In genomic region chr17:39209317-39210092, GRCh38 we compare ENCODE assay signal across 8 cellular contexts. TPM values are rescaled to one million over a fixed set of nuclear protein-coding genes. Genes with fewer than 3 reads are reported as not detected.
DNase-seq lines count a peak whose midpoint lies in the region; ATAC-seq and TF ChIP-seq lines count a peak whose summit lies in the region.

No MANE protein-coding gene starts in this region.

- H3K36me3 Mint-ChIP-seq in neural crest cell (ENCODE audit: low read depth) (peaks cover 7% of the 10 kb centered on the region), Caco-2 (ENCODE audit: insufficient read depth, unreplicated experiment) (peaks cover 13% of the 10 kb centered on the region)

- H3K36me3 ChIP-seq in BLaER1 treated with 17β-estradiol and CSF1 and Interleukin-3, amounts not matched to agents 10 nM and 100 nM, result peaks cover 8 to 9% (median 8%) of the 10 kb centered on the region in 11 experiments
- H3K36me3 ChIP-seq in Caco-2 (ENCODE audit: control insufficient read depth, insufficient read depth, low read length), result peaks cover 1% of the 10 kb centered on the region; the same call in 1 of the 2 replicates

- H3K4me2 ChIP-seq in BLaER1 treated with 17β-estradiol and CSF1 and Interleukin-3, amounts not matched to agents 10 nM and 100 nM, result peak overlapping the region; percentile 91 to 100 (median 99)

- no peaks in the 10 kb centered on the region for H3K9me3 ChIP-seq in BLaER1 treated with 17β-estradiol and CSF1 and Interleukin-3, amounts not matched to agents 10 nM and 100 nM (replicated peaks in 1 of 11)
- H3K9me3 ChIP-seq in Caco-2, result no peaks in the 10 kb centered on the region

- TF ChIP-seq CTCF in neural crest cell (conservative IDR thresholded peaks at IDR 0.05) (no peak), Caco-2 (IDR thresholded peaks at IDR 0.05; ENCODE audit: insufficient read depth in 1 of 2, low read depth in 1 of 2, low read length in 1 of 2, severe bottlenecking in 1 of 2, unreplicated experiment in 1 of 2) (no peak)

- H3K4me3 Mint-ChIP-seq in neural crest cell (peak overlapping the region; percentile 64), Caco-2 (ENCODE audit: unreplicated experiment) (no peak overlapping the region)
- H3K4me3 Mint-ChIP-seq in stimulated activated naive CD8-positive, alpha-beta T cell treated with anti-CD3 and anti-CD28 coated beads, Interleukin-15, amount 100 ng/mL, for 72 hours, result peak overlapping the region; percentile 20 to 75

- peaks cover 54 to 74% (median 66%) of the 10 kb centered on the region in 10 experiments for H3K4me1 ChIP-seq in BLaER1 treated with 17β-estradiol and CSF1 and Interleukin-3, amounts not matched to agents 10 nM and 100 nM
- no peaks in the 10 kb centered on the region for H3K4me1 ChIP-seq in Caco-2

- H3K27me3 Mint-ChIP-seq in neural crest cell (ENCODE audit: low read depth) (peaks cover 68% of the 10 kb centered on the region), Caco-2 (ENCODE audit: insufficient read depth, unreplicated experiment) (peaks cover 5% of the 10 kb centered on the region)
- no peaks in the 10 kb centered on the region for H3K27me3 Mint-ChIP-seq in stimulated activated naive CD8-positive, alpha-beta T cell treated with anti-CD3 and anti-CD28 coated beads, Interleukin-15, amount 100 ng/mL, for 72 hours

- H3K27ac Mint-ChIP-seq in neural crest cell (ENCODE audit: unreplicated experiment), result no peak overlapping the region
- H3K27ac Mint-ChIP-seq in stimulated activated naive CD8-positive, alpha-beta T cell treated with anti-CD3 and anti-CD28 coated beads, Interleukin-15, amount 100 ng/mL, for 72 hours, result no peak overlapping the region
- no peak overlapping the region for H3K27ac Mint-ChIP-seq in Caco-2 (ENCODE audit: unreplicated experiment)

- ATAC-seq in stimulated activated naive CD8-positive, alpha-beta T cell treated with anti-CD3 and anti-CD28 coated beads, Interleukin-15, amount 100 ng/mL, for 72 hours, result peak; percentile 79

- H3K27me3 ChIP-seq in BLaER1 treated with 17β-estradiol and CSF1 and Interleukin-3, amounts not matched to agents 10 nM and 100 nM, result no peaks in the 10 kb centered on the region
- H3K27me3 ChIP-seq in Caco-2 (replicated peaks; ENCODE audit: control insufficient read depth, insufficient read depth, low read length), result no peaks in the 10 kb centered on the region

- H3K4me3 ChIP-seq in BLaER1 treated with 17β-estradiol and CSF1 and Interleukin-3, amounts not matched to agents 10 nM and 100 nM, result peak overlapping the region; percentile 43 to 67 (median 56)
- no peak overlapping the region for H3K4me3 ChIP-seq in Caco-2 (ENCODE audit: low read depth, low read length)

- POLR2A ChIA-PET in Caco-2 (lab: Charles Lee), result interaction anchor here (0.6 kb wide), 1 partner anchor 242 kb away, joined by 3 read pairs; the partner anchor contains the start of gene FBXO47

- BruUV-seq in Caco-2 (replicated peaks; lab: Mats Ljungman, UMichigan), result no TSS peak

- peaks cover 6% of the 10 kb centered on the region for H3K4me1 Mint-ChIP-seq in neural crest cell
- peaks cover 61% of the 10 kb centered on the region for H3K4me1 Mint-ChIP-seq in stimulated activated naive CD8-positive, alpha-beta T cell treated with anti-CD3 and anti-CD28 coated beads, Interleukin-15, amount 100 ng/mL, for 72 hours
- H3K4me1 Mint-ChIP-seq in Caco-2 (ENCODE audit: low read depth, unreplicated experiment), result no peaks in the 10 kb centered on the region

- H3K27ac ChIP-seq in BLaER1 treated with 17β-estradiol and CSF1 and Interleukin-3, amounts not matched to agents 10 nM and 100 nM, result peak overlapping the region; percentile 39 to 94 (median 85); a peak in 21 of 22 replicates

- H4K20me1 ChIP-seq in BLaER1 treated with 17β-estradiol and CSF1 and Interleukin-3, amounts not matched to agents 10 nM and 100 nM, result peaks cover 7 to 31% (median 20%) of the 10 kb centered on the region in 11 experiments; a peak in 21 of 22 replicates

- intact Hi-C loops in Caco-2 (cut with micrococcal nuclease; ENCODE audit: unreplicated experiment), result loop anchor here (5.0 kb wide), 1 partner anchor 338 kb away; no protein-coding TSS in a partner anchor

- CTCF ChIA-PET in Caco-2 (lab: Charles Lee), result interaction anchor here (0.6 to 6.6 kb wide), 6 partner anchors 15 to 338 kb away, joined by 3 to 123 read pairs (median 3); no protein-coding TSS in a partner anchor

- DNase-seq in NCI-H2171 (lab: John Stamatoyannopoulos, UW) (peak; percentile 48), activated T-helper 1 cell treated with Interleukin-2 at 50 U/mL for 16 hours (ENCODE audit: low read depth) (peak; percentile 48), fibroblast of peridontal ligament (ENCODE audit: extremely low read depth) (peak; percentile 41), neural crest cell (ENCODE audit: low read depth, low spot score) (no peak), NCI-H2081 (lab: John Stamatoyannopoulos, UW) (no peak), Caco-2 (no peak)
- peak; percentile 69 to 70 for DNase-seq in stimulated activated naive CD8-positive, alpha-beta T cell treated with anti-CD3 and anti-CD28 coated beads, Interleukin-15, amount 100 ng/mL, for 72 hours

- peak overlapping the region; percentile 61 to 83 (median 76) for H3K9ac ChIP-seq in BLaER1 treated with 17β-estradiol and CSF1 and Interleukin-3, amounts not matched to agents 10 nM and 100 nM

- H3K9me3 Mint-ChIP-seq in neural crest cell, result no peaks in the 10 kb centered on the region
- no peaks in the 10 kb centered on the region for H3K9me3 Mint-ChIP-seq in stimulated activated naive CD8-positive, alpha-beta T cell treated with anti-CD3 and anti-CD28 coated beads, Interleukin-15, amount 100 ng/mL, for 72 hours
- no peaks in the 10 kb centered on the region for H3K9me3 Mint-ChIP-seq in Caco-2 (ENCODE audit: unreplicated experiment)

RNA-seq across cellular contexts. Expression of gene RPL19, which starts 9.4 kb away (rescaled TPM):
- 1,874 and 1,957 TPM in 2 replicates for total RNA-seq in neural crest cell
- total RNA-seq in Caco-2 (2022), result 1,825 and 2,017 TPM in 2 replicates

RNA-seq across cellular contexts. Expression of gene CACNB1, which starts 12.0 kb away (rescaled TPM):
- total RNA-seq in neural crest cell, result 15.3 and 16.2 TPM in 2 replicates
- total RNA-seq in Caco-2 (2022), result 6.1 and 7.0 TPM in 2 replicates

RNA-seq across cellular contexts. Expression of gene STAC2, which starts 16.2 kb away (rescaled TPM):
- total RNA-seq in neural crest cell, result 1.0 and 1.2 TPM in 2 replicates
- 0.09 TPM in 1 of 2 replicates, not detected in the other for total RNA-seq in Caco-2 (2022)

RNA-seq across cellular contexts. Expression of gene ARL5C, which starts 43.5 kb away (rescaled TPM):
- total RNA-seq in neural crest cell, result not detected in 2 replicates
- total RNA-seq in Caco-2 (2022), result not detected in 2 replicates

RNA-seq across cellular contexts. Expression of gene PLXDC1, which starts 58.1 kb away (rescaled TPM):
- 0.28 and 0.84 TPM in 2 replicates for total RNA-seq in neural crest cell
- total RNA-seq in Caco-2 (2022), result 0.14 and 0.44 TPM in 2 replicates

Comparison
In these comparisons a context has a peak if more than half of its experiments do, and no peak if none do; other contexts are left out.
1. DNase-seq: peak in NCI-H2171 (single experiment), activated T-helper 1 cell treated with Interleukin-2 at 50 U/mL for 16 hours (single experiment), fibroblast of peridontal ligament (single experiment) and stimulated activated naive CD8-positive, alpha-beta T cell treated with anti-CD3 and anti-CD28 coated beads, Interleukin-15, amount 100 ng/mL, for 72 hours (2 of 2); none in neural crest cell (single experiment), NCI-H2081 (0 of 2) and Caco-2 (0 of 2).